ENCODE assay signal across 1 cellular context in the genomic region with DNA sequence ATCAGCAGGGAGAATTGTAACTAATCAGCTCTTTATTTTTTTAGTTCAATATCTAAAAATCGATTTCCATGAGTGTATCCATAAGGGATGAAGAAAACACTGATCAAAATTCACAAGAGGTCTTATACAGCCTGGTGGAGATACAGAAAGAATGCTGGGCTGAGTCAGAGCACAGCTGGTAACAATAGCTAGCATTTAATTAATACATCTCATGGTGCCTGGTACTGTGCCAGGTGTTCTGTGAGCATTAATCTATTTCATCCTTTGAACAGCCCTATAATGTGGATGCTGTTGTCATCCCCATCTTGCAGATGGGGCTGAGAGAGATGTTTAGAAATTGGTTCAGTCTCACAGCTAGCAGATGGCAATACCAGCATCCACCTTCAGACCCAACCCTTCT.
TF ChIP-seq lines count a peak whose summit lies in the region.

No MANE protein-coding gene starts in this region.

TF ChIP-seq in SK-N-SH, 30 proteins besides CTCF, POLR2A, EP300 and RAD21 (continued from another document):
- TF ChIP-seq, protein P1, sequence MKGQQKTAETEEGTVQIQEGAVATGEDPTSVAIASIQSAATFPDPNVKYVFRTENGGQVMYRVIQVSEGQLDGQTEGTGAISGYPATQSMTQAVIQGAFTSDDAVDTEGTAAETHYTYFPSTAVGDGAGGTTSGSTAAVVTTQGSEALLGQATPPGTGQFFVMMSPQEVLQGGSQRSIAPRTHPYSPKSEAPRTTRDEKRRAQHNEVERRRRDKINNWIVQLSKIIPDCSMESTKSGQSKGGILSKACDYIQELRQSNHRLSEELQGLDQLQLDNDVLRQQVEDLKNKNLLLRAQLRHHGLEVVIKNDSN (IDR thresholded peaks at IDR 0.05; ENCODE audit: borderline replicate concordance, low read depth): no peak
- TF ChIP-seq TCF12 (IDR thresholded peaks at IDR 0.05) (peak; percentile 81), SIN3A (IDR thresholded peaks at IDR 0.05; ENCODE audit: borderline replicate concordance, low read depth, low read length) (no peak), EZH2phosphoT487 (IDR thresholded peaks at IDR 0.05; ENCODE audit: borderline replicate concordance, low read depth) (no peak), CHD2 (IDR thresholded peaks at IDR 0.05; ENCODE audit: low read length, partially characterized antibody) (no peak), JUND (IDR thresholded peaks at IDR 0.05) (peak; percentile 47), POLR2AphosphoS5 (IDR thresholded peaks at IDR 0.05; ENCODE audit: low read depth, low read length) (no peak), RCOR1 (IDR thresholded peaks at IDR 0.05; ENCODE audit: low read length) (0 out of 2 replicates have a peak, but pooled peaks have one; percentile 20)
- TF ChIP-seq, protein P2, sequence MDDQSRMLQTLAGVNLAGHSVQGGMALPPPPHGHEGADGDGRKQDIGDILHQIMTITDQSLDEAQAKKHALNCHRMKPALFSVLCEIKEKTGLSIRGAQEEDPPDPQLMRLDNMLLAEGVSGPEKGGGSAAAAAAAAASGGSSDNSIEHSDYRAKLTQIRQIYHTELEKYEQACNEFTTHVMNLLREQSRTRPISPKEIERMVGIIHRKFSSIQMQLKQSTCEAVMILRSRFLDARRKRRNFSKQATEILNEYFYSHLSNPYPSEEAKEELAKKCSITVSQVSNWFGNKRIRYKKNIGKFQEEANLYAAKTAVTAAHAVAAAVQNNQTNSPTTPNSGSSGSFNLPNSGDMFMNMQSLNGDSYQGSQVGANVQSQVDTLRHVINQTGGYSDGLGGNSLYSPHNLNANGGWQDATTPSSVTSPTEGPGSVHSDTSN (IDR thresholded peaks at IDR 0.05): peak; percentile 72
- TF ChIP-seq, protein P3, sequence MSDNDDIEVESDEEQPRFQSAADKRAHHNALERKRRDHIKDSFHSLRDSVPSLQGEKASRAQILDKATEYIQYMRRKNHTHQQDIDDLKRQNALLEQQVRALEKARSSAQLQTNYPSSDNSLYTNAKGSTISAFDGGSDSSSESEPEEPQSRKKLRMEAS (IDR thresholded peaks at IDR 0.05; ENCODE audit: low read depth): no peak
